ENCODE assay signal across 14 cellular contexts in genomic region chr1:7695181-7696117, GRCh38.
"Had no signal": no experiment of that assay in that cellular context is flagged by ENCODE, and none has a peak within 500 bp of the region (broad histone marks: within the 10 kb centered on the region; RNA-seq: fewer than 3 reads in every experiment).

No MANE protein-coding gene starts in this region.

- H3K27me3 ChIP-seq: esophagus muscularis mucosa, gastrocnemius medialis, left lung, right lobe of liver, testis, tibial nerve, upper lobe of right lung had no signal

- H3K27ac ChIP-seq: esophagus muscularis mucosa, gastrocnemius medialis, left lung, lower lobe of right lung, right lobe of liver, testis, tibial nerve, upper lobe of right lung had no signal

- H3K4me3 ChIP-seq: esophagus muscularis mucosa, gastrocnemius medialis, left lung, lower lobe of right lung, right lobe of liver, testis, tibial nerve, upper lobe of right lung had no signal

- DNase-seq: effector memory CD4-positive, alpha-beta T cell; gastrocnemius medialis; immature natural killer cell; lower lobe of right lung; natural killer cell; right lobe of liver; stimulated activated CD4-positive, alpha-beta T cell treated with anti-CD3 and anti-CD28 coated beads, Interleukin-15, amount 100 ng/mL, for 24 hours; stimulated activated CD4-positive, alpha-beta T cell treated with anti-CD3 and anti-CD28 coated beads, Interleukin-1b, Interleukin-23, amount 100 ng/mL, for 48 hours; stimulated activated CD4-positive, alpha-beta T cell treated with anti-CD3 and anti-CD28 coated beads, Interleukin-4, amount 100 ng/mL, for 24 hours; testis; upper lobe of right lung had no signal

- H3K9me3 ChIP-seq: gastrocnemius medialis, lower lobe of right lung, right lobe of liver, testis, upper lobe of right lung had no signal

- H3K36me3 ChIP-seq: esophagus muscularis mucosa, gastrocnemius medialis, left lung, lower lobe of right lung, right lobe of liver, tibial nerve, upper lobe of right lung had no signal

- H3K4me1 ChIP-seq: esophagus muscularis mucosa, gastrocnemius medialis, left lung, lower lobe of right lung, right lobe of liver, testis, tibial nerve, upper lobe of right lung had no signal
